8 cellular contexts compared by ENCODE assay signal in genomic region chr20:1844723-1845523, GRCh38. TPM values are rescaled to one million over a fixed set of nuclear protein-coding genes. Genes with fewer than 3 reads are reported as not detected.
DNase-seq lines count a peak whose midpoint lies in the region; ATAC-seq and TF ChIP-seq lines count a peak whose summit lies in the region.

No MANE protein-coding gene starts in this region.

- no peak for TF ChIP-seq CTCF in glutamatergic neuron (IDR thresholded peaks at IDR 0.05; ENCODE audit: partially characterized antibody, unreplicated experiment)

- H3K9me3 Mint-ChIP-seq in activated T-cell treated with anti-CD3 and anti-CD28 coated beads, Interleukin-2, amount 50 U/mL, for 72 hours: peaks cover 9 to 10% of the 10 kb centered on the region in 2 donors
- H3K9me3 Mint-ChIP-seq in memory B cell: peaks cover 11% of the 10 kb centered on the region
- peaks cover 8% of the 10 kb centered on the region for H3K9me3 Mint-ChIP-seq in glutamatergic neuron (ENCODE audit: unreplicated experiment)

- ATAC-seq in GM19351 (IDR thresholded peaks at IDR 0.05; ENCODE audit: unreplicated experiment) (peak; percentile 99), HG03378 (IDR thresholded peaks at IDR 0.05; ENCODE audit: unreplicated experiment) (peak; percentile 90), memory B cell (ENCODE audit: low read depth) (peak; percentile 98)
- ATAC-seq in activated T-cell treated with anti-CD3 and anti-CD28 coated beads, Interleukin-2, amount 50 U/mL, for 72 hours (replicated peaks in 1 of 2): peak; percentile 94 to 95

- H3K4me3 Mint-ChIP-seq in activated T-cell treated with anti-CD3 and anti-CD28 coated beads, Interleukin-2, amount 50 U/mL, for 72 hours: peak overlapping the region in 1 of 2 donors; percentile 13
- peak overlapping the region; percentile 15 for H3K4me3 Mint-ChIP-seq in memory B cell
- H3K4me3 Mint-ChIP-seq in glutamatergic neuron (ENCODE audit: unreplicated experiment): no peak overlapping the region

- no peak overlapping the region for H3K27ac Mint-ChIP-seq in activated T-cell treated with anti-CD3 and anti-CD28 coated beads, Interleukin-2, amount 50 U/mL, for 72 hours
- H3K27ac Mint-ChIP-seq in memory B cell: peak overlapping the region; percentile 73
- H3K27ac Mint-ChIP-seq in glutamatergic neuron (ENCODE audit: unreplicated experiment): no peak overlapping the region

- no peaks in the 10 kb centered on the region for H3K36me3 ChIP-seq in effector memory CD4-positive, alpha-beta T cell (ENCODE audit: control insufficient read depth, insufficient read depth, low read length)

- peaks cover 8% of the 10 kb centered on the region for H3K27me3 Mint-ChIP-seq in activated T-cell treated with anti-CD3 and anti-CD28 coated beads, Interleukin-2, amount 50 U/mL, for 72 hours (ENCODE audit: low read depth)
- H3K27me3 Mint-ChIP-seq in memory B cell (no peaks in the 10 kb centered on the region), glutamatergic neuron (ENCODE audit: unreplicated experiment) (peaks cover 4% of the 10 kb centered on the region)

- H3K4me1 ChIP-seq in effector memory CD4-positive, alpha-beta T cell (ENCODE audit: control insufficient read depth, insufficient read depth, low read length, poor library complexity, severe bottlenecking): no peaks in the 10 kb centered on the region

- no peak overlapping the region for H3K27ac ChIP-seq in effector memory CD4-positive, alpha-beta T cell (ENCODE audit: insufficient read depth, low read length, poor library complexity, severe bottlenecking)

- no peaks in the 10 kb centered on the region for H3K9me3 ChIP-seq in effector memory CD4-positive, alpha-beta T cell (ENCODE audit: control insufficient read depth, low read length)

- H3K27me3 ChIP-seq in effector memory CD4-positive, alpha-beta T cell (replicated peaks; ENCODE audit: control insufficient read depth, insufficient read depth, low read length, poor library complexity, severe bottlenecking): no peaks in the 10 kb centered on the region

- H3K36me3 Mint-ChIP-seq in activated T-cell treated with anti-CD3 and anti-CD28 coated beads, Interleukin-2, amount 50 U/mL, for 72 hours (ENCODE audit: insufficient read depth in 2 of 2): peaks cover 5 to 10% of the 10 kb centered on the region in 2 donors
- peaks cover 5% of the 10 kb centered on the region for H3K36me3 Mint-ChIP-seq in memory B cell
- no peaks in the 10 kb centered on the region for H3K36me3 Mint-ChIP-seq in glutamatergic neuron (ENCODE audit: unreplicated experiment)

- DNase-seq in C1 segment of cervical spinal cord (lab: John Stamatoyannopoulos, UW) (peak in 8 of 14 donors; percentile 27 to 60 (median 48)), memory B cell (ENCODE audit: low spot score in 2 of 2) (peak; percentile 65 to 83), glutamatergic neuron (no peak)
- DNase-seq in activated T-cell treated with anti-CD3 and anti-CD28 coated beads, Interleukin-2, amount 50 U/mL, for 72 hours: peak; percentile 73 to 76
- no peak for DNase-seq in effector memory CD4-positive, alpha-beta T cell
- no peak for DNase-seq in central memory CD4-positive, alpha-beta T cell

- no peak overlapping the region for H3K4me3 ChIP-seq in effector memory CD4-positive, alpha-beta T cell (ENCODE audit: insufficient read depth, low read depth, low read length, poor library complexity, severe bottlenecking)

- peaks cover 29% of the 10 kb centered on the region for H3K4me1 Mint-ChIP-seq in activated T-cell treated with anti-CD3 and anti-CD28 coated beads, Interleukin-2, amount 50 U/mL, for 72 hours (ENCODE audit: low read depth)
- H3K4me1 Mint-ChIP-seq in memory B cell: peaks cover 55% of the 10 kb centered on the region
- H3K4me1 Mint-ChIP-seq in glutamatergic neuron (ENCODE audit: low read depth, unreplicated experiment): no peaks in the 10 kb centered on the region

RNA-seq across cellular contexts. Expression of gene SIRPA, which starts 50.3 kb away (rescaled TPM):
- total RNA-seq in activated T-cell treated with anti-CD3 and anti-CD28 coated beads, Interleukin-2, amount 50 U/mL, for 72 hours: under 1 TPM; 0.05 to 0.22 TPM
- total RNA-seq in glutamatergic neuron (ENCODE audit: unreplicated experiment): 0.34 TPM

Comparison
In these comparisons a context has a peak if more than half of its experiments do, and no peak if none do; other contexts are left out.
1. DNase-seq: peak in C1 segment of cervical spinal cord (8 of 14), activated T-cell treated with anti-CD3 and anti-CD28 coated beads, Interleukin-2, amount 50 U/mL, for 72 hours (2 of 2) and memory B cell (2 of 2); none in effector memory CD4-positive, alpha-beta T cell (0 of 3), central memory CD4-positive, alpha-beta T cell (single experiment) and glutamatergic neuron (single experiment).
2. Peak in every context shown above with its lines, with median percentiles within 50 percentile points of each other: ATAC-seq.